1 cellular context compared by ENCODE assay signal in the genomic region with DNA sequence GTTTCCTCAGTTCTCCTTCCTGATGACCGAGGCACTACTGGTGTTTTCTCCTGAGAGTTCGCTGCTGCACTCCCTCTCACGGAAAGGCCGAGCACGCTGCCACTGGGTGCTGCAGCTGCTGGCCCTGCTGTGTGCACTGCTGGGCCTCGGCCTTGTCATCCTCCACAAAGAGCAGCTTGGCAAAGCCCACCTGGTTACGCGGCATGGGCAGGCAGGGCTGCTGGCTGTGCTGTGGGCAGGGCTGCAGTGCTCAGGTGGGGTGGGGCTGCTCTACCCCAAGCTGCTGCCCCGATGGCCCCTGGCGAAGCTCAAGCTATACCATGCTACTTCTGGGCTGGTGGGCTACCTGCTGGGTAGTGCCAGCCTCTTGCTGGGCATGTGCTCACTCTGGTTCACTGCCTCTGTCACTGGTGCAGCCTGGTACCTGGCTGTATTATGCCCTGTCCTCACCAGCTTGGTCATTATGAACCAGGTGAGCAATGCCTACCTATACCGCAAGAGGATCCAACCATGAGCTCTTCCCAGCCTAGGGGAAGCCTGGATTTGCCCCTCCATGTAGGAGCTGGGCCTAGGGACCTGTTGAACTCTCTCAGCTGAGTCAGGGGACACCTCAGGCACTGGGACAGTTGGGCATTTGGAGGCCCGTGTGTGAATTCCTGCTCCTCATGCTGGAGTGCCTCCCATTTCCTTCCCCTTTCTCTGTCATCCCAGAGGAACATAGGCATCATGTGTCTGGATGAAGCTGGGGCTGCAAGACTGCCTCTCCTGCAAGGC.
TF ChIP-seq lines count a peak whose summit lies in the region.

No MANE protein-coding gene starts in this region.

TF ChIP-seq in HepG2, 621 proteins besides CTCF, POLR2A, EP300 and RAD21:
- peak; percentile 65; the same call in 1 of the 2 replicates for TF ChIP-seq ZC3H13 (CRISPR knock-in tag; IDR thresholded peaks at IDR 0.05)
- no peak for TF ChIP-seq NR2F6 (IDR thresholded peaks at IDR 0.05)
- TF ChIP-seq NR2F6 (CRISPR knock-in tag; IDR thresholded peaks at IDR 0.05), result no peak
- TF ChIP-seq, protein P1, sequence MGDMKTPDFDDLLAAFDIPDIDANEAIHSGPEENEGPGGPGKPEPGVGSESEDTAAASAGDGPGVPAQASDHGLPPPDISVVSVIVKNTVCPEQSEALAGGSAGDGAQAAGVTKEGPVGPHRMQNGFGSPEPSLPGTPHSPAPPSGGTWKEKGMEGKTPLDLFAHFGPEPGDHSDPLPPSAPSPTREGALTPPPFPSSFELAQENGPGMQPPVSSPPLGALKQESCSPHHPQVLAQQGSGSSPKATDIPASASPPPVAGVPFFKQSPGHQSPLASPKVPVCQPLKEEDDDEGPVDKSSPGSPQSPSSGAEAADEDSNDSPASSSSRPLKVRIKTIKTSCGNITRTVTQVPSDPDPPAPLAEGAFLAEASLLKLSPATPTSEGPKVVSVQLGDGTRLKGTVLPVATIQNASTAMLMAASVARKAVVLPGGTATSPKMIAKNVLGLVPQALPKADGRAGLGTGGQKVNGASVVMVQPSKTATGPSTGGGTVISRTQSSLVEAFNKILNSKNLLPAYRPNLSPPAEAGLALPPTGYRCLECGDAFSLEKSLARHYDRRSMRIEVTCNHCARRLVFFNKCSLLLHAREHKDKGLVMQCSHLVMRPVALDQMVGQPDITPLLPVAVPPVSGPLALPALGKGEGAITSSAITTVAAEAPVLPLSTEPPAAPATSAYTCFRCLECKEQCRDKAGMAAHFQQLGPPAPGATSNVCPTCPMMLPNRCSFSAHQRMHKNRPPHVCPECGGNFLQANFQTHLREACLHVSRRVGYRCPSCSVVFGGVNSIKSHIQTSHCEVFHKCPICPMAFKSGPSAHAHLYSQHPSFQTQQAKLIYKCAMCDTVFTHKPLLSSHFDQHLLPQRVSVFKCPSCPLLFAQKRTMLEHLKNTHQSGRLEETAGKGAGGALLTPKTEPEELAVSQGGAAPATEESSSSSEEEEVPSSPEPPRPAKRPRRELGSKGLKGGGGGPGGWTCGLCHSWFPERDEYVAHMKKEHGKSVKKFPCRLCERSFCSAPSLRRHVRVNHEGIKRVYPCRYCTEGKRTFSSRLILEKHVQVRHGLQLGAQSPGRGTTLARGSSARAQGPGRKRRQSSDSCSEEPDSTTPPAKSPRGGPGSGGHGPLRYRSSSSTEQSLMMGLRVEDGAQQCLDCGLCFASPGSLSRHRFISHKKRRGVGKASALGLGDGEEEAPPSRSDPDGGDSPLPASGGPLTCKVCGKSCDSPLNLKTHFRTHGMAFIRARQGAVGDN (CRISPR knock-in tag; IDR thresholded peaks at IDR 0.05), result peak; percentile 17; the same call in 1 of the 2 replicates
- TF ChIP-seq AGO2 (optimal IDR thresholded peaks at IDR 0.05; ENCODE audit: low read depth, low read length), result peak; percentile 93
- TF ChIP-seq RBFOX2 (IDR thresholded peaks at IDR 0.05; ENCODE audit: low read depth, low read length), result peak; percentile 68
TF ChIP-seq in HepG2: peak in this region for 4.
